In genomic region chr20:63177785-63178444, GRCh38 we compare ENCODE assay signal across 12 cellular contexts. TPM values are rescaled to one million over a fixed set of nuclear protein-coding genes. Genes with fewer than 3 reads are reported as not detected.
DNase-seq lines count a peak whose midpoint lies in the region; ATAC-seq and TF ChIP-seq lines count a peak whose summit lies in the region.
"Had no signal": no experiment of that assay in that cellular context is flagged by ENCODE, and none has a peak within 500 bp of the region (broad histone marks: within the 10 kb centered on the region; RNA-seq: fewer than 3 reads in every experiment).

No MANE protein-coding gene starts in this region.

- H3K9me3 ChIP-seq in psoas muscle: no peaks in the 10 kb centered on the region
- H3K9me3 ChIP-seq in left lung: no peaks in the 10 kb centered on the region
- H3K9me3 ChIP-seq: tibial artery had no signal

- peaks cover 9% of the 10 kb centered on the region for H3K4me1 Mint-ChIP-seq in activated CD4-positive, alpha-beta T cell treated with anti-CD3 and anti-CD28 coated beads, Interleukin-2, amount 10 ng/mL, durations not matched to agents 24 days and 14 days

- H3K27ac ChIP-seq in psoas muscle (no peak overlapping the region), left lung (no peak overlapping the region)
- H3K27ac ChIP-seq: RWPE1, tibial artery had no signal

- H3K9me3 Mint-ChIP-seq in activated CD4-positive, alpha-beta T cell treated with anti-CD3 and anti-CD28 coated beads, Interleukin-2, amount 10 ng/mL, durations not matched to agents 24 days and 14 days: no peaks in the 10 kb centered on the region
- H3K9me3 Mint-ChIP-seq: activated B cell treated with CpG ODN at 0.5 μM for 24 hours had no signal

- H3K27ac Mint-ChIP-seq in activated CD4-positive, alpha-beta T cell treated with anti-CD3 and anti-CD28 coated beads, Interleukin-2, amount 10 ng/mL, durations not matched to agents 24 days and 14 days: peak overlapping the region; percentile 37
- H3K27ac Mint-ChIP-seq: activated B cell treated with CpG ODN at 0.5 μM for 24 hours had no signal

- peak; percentile 65 for DNase-seq in activated CD4-positive, alpha-beta T cell treated with anti-CD3 and anti-CD28 coated beads, Interleukin-2, amount 10 ng/mL, durations not matched to agents 24 days and 14 days
- DNase-seq in activated CD4-positive, alpha-beta T cell treated with anti-CD3 and anti-CD28 coated beads, Interleukin-2, amount 50 U/mL, for 1 hour: no peak
- peak; percentile 25 for DNase-seq in NCI-H69 (lab: John Stamatoyannopoulos, UW)
- DNase-seq in head of caudate nucleus: peak in 37 of 42 donors; percentile 16 to 78 (median 52)
- no peak for DNase-seq in psoas muscle
- no peak for DNase-seq in NCI-H226
- DNase-seq in left lung: no peak
- no peak for DNase-seq in SHP77 treated with DMSO at 0.1 percent for 48 hours (lab: John Stamatoyannopoulos, UW)
- DNase-seq: activated B cell treated with CpG ODN at 0.5 μM for 24 hours, NCI-H2081, tibial artery had no signal

- H3K4me3 ChIP-seq in psoas muscle (peak overlapping the region; percentile 32), left lung (no peak overlapping the region)
- H3K4me3 ChIP-seq: tibial artery had no signal

- no peak for TF ChIP-seq CTCF in psoas muscle (IDR thresholded peaks at IDR 0.05)
- no peak for TF ChIP-seq CTCF in left lung (IDR thresholded peaks at IDR 0.05)

- H3K4me1 ChIP-seq in psoas muscle (peaks cover 13% of the 10 kb centered on the region), left lung (peaks cover 9 to 39% of the 10 kb centered on the region in 2 donors)

- H3K27me3 ChIP-seq in psoas muscle (ENCODE audit: insufficient read depth in 3 of 3, low read length in 2 of 3) (peaks cover 0 to 96% (median 53%) of the 10 kb centered on the region in 3 donors), left lung (peaks cover 75 to 100% of the 10 kb centered on the region in 2 donors)

- intact Hi-C loops in activated CD4-positive, alpha-beta T cell treated with anti-CD3 and anti-CD28 coated beads, Interleukin-2, amount 10 ng/mL, durations not matched to agents 24 days and 14 days (cut with micrococcal nuclease): loop anchor here (2.0 to 5.0 kb wide), 3 partner anchors 75 to 701 kb away; partner anchors contain the start of genes BHLHE23 and GATA5
- intact Hi-C loops in head of caudate nucleus (cut with DNase I) (no loop called here), psoas muscle (cut with DNase I) (no loop called here), left lung (cut with DNase I) (no loop called here)

- ATAC-seq in psoas muscle: no peak
- ATAC-seq in left lung: no peak

- H3K36me3 ChIP-seq in psoas muscle (ENCODE audit: insufficient read depth in 1 of 2, low read depth in 1 of 2): no peaks in the 10 kb centered on the region
- no peaks in the 10 kb centered on the region for H3K36me3 ChIP-seq in left lung
- H3K36me3 ChIP-seq: tibial artery had no signal

- peaks cover 5% of the 10 kb centered on the region for H3K36me3 Mint-ChIP-seq in activated CD4-positive, alpha-beta T cell treated with anti-CD3 and anti-CD28 coated beads, Interleukin-2, amount 10 ng/mL, durations not matched to agents 24 days and 14 days (ENCODE audit: low read depth)

- no peak overlapping the region for H3K4me3 Mint-ChIP-seq in activated CD4-positive, alpha-beta T cell treated with anti-CD3 and anti-CD28 coated beads, Interleukin-2, amount 10 ng/mL, durations not matched to agents 24 days and 14 days
- H3K4me3 Mint-ChIP-seq: activated B cell treated with CpG ODN at 0.5 μM for 24 hours had no signal

- 1% methylated on average over 47 to 89 of the region's 89 CpGs for WGBS in psoas muscle, 3 donors

- H3K27me3 Mint-ChIP-seq in activated CD4-positive, alpha-beta T cell treated with anti-CD3 and anti-CD28 coated beads, Interleukin-2, amount 10 ng/mL, durations not matched to agents 24 days and 14 days: peaks cover 42% of the 10 kb centered on the region

RNA-seq across cellular contexts. Expression of gene YTHDF1, which starts 38.0 kb away (rescaled TPM):
- total RNA-seq in activated CD4-positive, alpha-beta T cell treated with anti-CD3 and anti-CD28 coated beads, Interleukin-2, amount 10 ng/mL, durations not matched to agents 24 days and 14 days: 44.5 and 48.6 TPM in 2 replicates
- total RNA-seq in psoas muscle: 10 to 100 TPM; 36.0 to 52.1 (median 48.0) TPM
- polyA plus RNA-seq in psoas muscle: 10 to 100 TPM; 27.4 to 51.8 (median 28.9) TPM
- 10 to 100 TPM; 36.3 to 36.9 TPM for total RNA-seq in left lung

RNA-seq across cellular contexts. Expression of gene BIRC7, which starts 57.8 kb away (rescaled TPM):
- not detected in 2 replicates for total RNA-seq in activated CD4-positive, alpha-beta T cell treated with anti-CD3 and anti-CD28 coated beads, Interleukin-2, amount 10 ng/mL, durations not matched to agents 24 days and 14 days
- total RNA-seq in psoas muscle (not detected), left lung (under 1 TPM; 0.29 to 0.64 TPM)
- under 1 TPM in 1 of 3 donors, not detected in 2; 0.04 TPM for polyA plus RNA-seq in psoas muscle
- total RNA-seq: activated B cell treated with CpG ODN at 0.5 μM for 24 hours had no signal

Comparison
In these comparisons a context has a peak if more than half of its experiments do, and no peak if none do; other contexts are left out.
1. DNase-seq: peak in activated CD4-positive, alpha-beta T cell treated with anti-CD3 and anti-CD28 coated beads, Interleukin-2, amount 10 ng/mL, durations not matched to agents 24 days and 14 days (single experiment), NCI-H69 (single experiment) and head of caudate nucleus (37 of 42); none in activated CD4-positive, alpha-beta T cell treated with anti-CD3 and anti-CD28 coated beads, Interleukin-2, amount 50 U/mL, for 1 hour (single experiment), psoas muscle (0 of 2), NCI-H226 (single experiment), left lung (0 of 2) and SHP77 treated with DMSO at 0.1 percent for 48 hours (single experiment).